9 cellular contexts compared by ENCODE assay signal in the genomic region with DNA sequence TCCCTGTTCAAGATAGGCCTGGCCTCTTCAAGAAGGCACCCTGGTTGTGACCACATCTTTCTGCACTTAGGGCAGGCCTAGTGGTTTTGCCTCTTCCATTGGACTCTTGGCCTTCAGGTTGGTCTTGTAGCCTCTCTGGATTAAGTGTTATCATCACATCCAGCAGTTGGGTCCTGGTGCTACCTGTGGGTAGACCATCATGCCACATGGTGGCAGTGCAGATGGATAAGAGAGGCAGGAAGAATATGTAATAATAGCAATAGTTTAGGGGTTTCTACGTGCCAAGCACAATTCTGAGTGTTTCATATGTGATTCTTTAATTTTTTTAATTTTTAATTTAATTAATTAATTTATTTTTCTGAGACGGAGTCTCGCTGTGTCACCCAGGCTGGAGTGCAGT. TPM values are rescaled to one million over a fixed set of nuclear protein-coding genes. Genes with fewer than 3 reads are reported as not detected.
DNase-seq lines count a peak whose midpoint lies in the region; TF ChIP-seq lines count a peak whose summit lies in the region.
"Had no signal": no experiment of that assay in that cellular context is flagged by ENCODE, and none has a peak within 500 bp of the region (broad histone marks: within the 10 kb centered on the region; RNA-seq: fewer than 3 reads in every experiment).

No MANE protein-coding gene starts in this region.

- H3K27me3 Mint-ChIP-seq in activated CD4-positive, alpha-beta T cell treated with anti-CD3 and anti-CD28 coated beads, Interleukin-2, amount 10 ng/mL, durations not matched to agents 24 days and 14 days: peaks cover 10% of the 10 kb centered on the region

- TF ChIP-seq CTCF in HL-60 (IDR thresholded peaks at IDR 0.05; ENCODE audit: insufficient read depth, low read length): peak; percentile 44

- intact Hi-C loops in activated CD4-positive, alpha-beta T cell treated with anti-CD3 and anti-CD28 coated beads, Interleukin-2, amount 10 ng/mL, durations not matched to agents 24 days and 14 days (cut with micrococcal nuclease): loop anchor here (1.0 kb wide), 1 partner anchor 60 kb away; no protein-coding TSS in a partner anchor

- H3K27ac ChIP-seq in HL-60 (replicated peaks): no peak overlapping the region

- no peaks in the 10 kb centered on the region for H3K27me3 ChIP-seq in HL-60 (ENCODE audit: insufficient read depth, poor library complexity, severe bottlenecking)

- peaks cover 7% of the 10 kb centered on the region for H3K9me3 Mint-ChIP-seq in activated CD4-positive, alpha-beta T cell treated with anti-CD3 and anti-CD28 coated beads, Interleukin-2, amount 10 ng/mL, durations not matched to agents 24 days and 14 days

- no peak overlapping the region for H3K4me3 Mint-ChIP-seq in activated CD4-positive, alpha-beta T cell treated with anti-CD3 and anti-CD28 coated beads, Interleukin-2, amount 10 ng/mL, durations not matched to agents 24 days and 14 days

- no peak overlapping the region for H3K27ac Mint-ChIP-seq in activated CD4-positive, alpha-beta T cell treated with anti-CD3 and anti-CD28 coated beads, Interleukin-2, amount 10 ng/mL, durations not matched to agents 24 days and 14 days

- DNase-seq in activated effector memory CD4-positive, alpha-beta T cell treated with anti-CD3 and anti-CD28 coated beads, Interleukin-2, amount 50 U/mL, for 16 hours: peak; percentile 66
- DNase-seq in activated effector memory CD4-positive, alpha-beta T cell treated with Interleukin-2 at 50 U/mL for 16 hours: no peak
- DNase-seq in HL-60 (ENCODE audit: low read depth in 1 of 2, low spot score in 1 of 2) (peak in 1 of 2 experiments; percentile 24), myocyte (ENCODE audit: low read depth) (peak; percentile 15), A172 (ENCODE audit: low spot score) (no peak), NCI-H128 (lab: John Stamatoyannopoulos, UW; ENCODE audit: unreplicated experiment) (no peak), NCI-H1694 treated with DMSO at 0.1 percent for 48 hours (lab: John Stamatoyannopoulos, UW) (no peak)
- peak; percentile 80 for DNase-seq in activated CD4-positive, alpha-beta T cell treated with anti-CD3 and anti-CD28 coated beads, Interleukin-2, amount 10 ng/mL, durations not matched to agents 24 days and 14 days

- peaks cover 2% of the 10 kb centered on the region for H3K36me3 Mint-ChIP-seq in activated CD4-positive, alpha-beta T cell treated with anti-CD3 and anti-CD28 coated beads, Interleukin-2, amount 10 ng/mL, durations not matched to agents 24 days and 14 days (ENCODE audit: low read depth)

- H3K4me3 ChIP-seq in HL-60 (replicated peaks; ENCODE audit: insufficient read depth, low read length): no peak overlapping the region

- no peaks in the 10 kb centered on the region for H3K4me1 Mint-ChIP-seq in activated CD4-positive, alpha-beta T cell treated with anti-CD3 and anti-CD28 coated beads, Interleukin-2, amount 10 ng/mL, durations not matched to agents 24 days and 14 days

RNA-seq across cellular contexts. Expression of a gene that starts 28.5 kb away (rescaled TPM):
- total RNA-seq in activated CD4-positive, alpha-beta T cell treated with anti-CD3 and anti-CD28 coated beads, Interleukin-2, amount 10 ng/mL, durations not matched to agents 24 days and 14 days: 132 and 134 TPM in 2 replicates
- total RNA-seq in myocyte: 50.7 and 67.3 TPM in 2 replicates
- 58.5 TPM for polyA plus RNA-seq in myocyte (2012)
- total RNA-seq in A172 (2014; rRNA removed; shearing (Covaris generic)): 120 and 134 TPM in 2 replicates

RNA-seq across cellular contexts. Expression of a gene that starts 46.9 kb away (rescaled TPM):
- total RNA-seq in activated CD4-positive, alpha-beta T cell treated with anti-CD3 and anti-CD28 coated beads, Interleukin-2, amount 10 ng/mL, durations not matched to agents 24 days and 14 days: not detected in 2 replicates
- total RNA-seq in myocyte: not detected in 2 replicates
- polyA plus RNA-seq in myocyte (2012): not detected
- not detected in 2 replicates for total RNA-seq in A172 (2014; rRNA removed; shearing (Covaris generic))
- total RNA-seq: activated CD8-positive, alpha-beta memory T cell treated with anti-CD3 and anti-CD28 coated beads for 36 hours had no signal

Comparison
In these comparisons a context has a peak if more than half of its experiments do, and no peak if none do; other contexts are left out.
1. DNase-seq: peak in activated effector memory CD4-positive, alpha-beta T cell treated with anti-CD3 and anti-CD28 coated beads, Interleukin-2, amount 50 U/mL, for 16 hours (single experiment), activated CD4-positive, alpha-beta T cell treated with anti-CD3 and anti-CD28 coated beads, Interleukin-2, amount 10 ng/mL, durations not matched to agents 24 days and 14 days (single experiment) and myocyte (single experiment); none in activated effector memory CD4-positive, alpha-beta T cell treated with Interleukin-2 at 50 U/mL for 16 hours (single experiment), A172 (single experiment), NCI-H128 (single experiment) and NCI-H1694 treated with DMSO at 0.1 percent for 48 hours (single experiment).